In genomic region chr16:78535098-78535497, GRCh38 we compare ENCODE assay signal across 26 cellular contexts.
"Had no signal": no experiment of that assay in that cellular context is flagged by ENCODE, and none has a peak within 500 bp of the region (broad histone marks: within the 10 kb centered on the region; RNA-seq: fewer than 3 reads in every experiment).

No MANE protein-coding gene starts in this region.

- ATAC-seq: effector memory CD8-positive, alpha-beta T cell; esophagus mucosa; gastrocnemius medialis; heart right ventricle; left colon; left lung; left ventricle myocardium superior; lower lobe of right lung; mucosa of descending colon; naive thymus-derived CD8-positive, alpha-beta T cell had no signal

- H3K9me3 ChIP-seq: colonic mucosa, esophagus squamous epithelium, gastrocnemius medialis, heart right ventricle, left lung, lower lobe of right lung, mucosa of descending colon had no signal

- H3K27ac ChIP-seq: colonic mucosa, epithelial cell of prostate, esophagus squamous epithelium, gastrocnemius medialis, heart right ventricle, left lung, lower lobe of right lung had no signal

- H3K36me3 ChIP-seq: colonic mucosa, esophagus squamous epithelium, gastrocnemius medialis, heart right ventricle, left lung, lower lobe of right lung had no signal

- DNase-seq: colonic mucosa; cortex of kidney; effector CD8-positive, alpha-beta T cell; effector memory CD8-positive, alpha-beta T cell; endodermal cell; erythroblast; esophagus squamous epithelium; foreskin fibroblast; foreskin melanocyte; gastrocnemius medialis; glutamatergic neuron; head of caudate nucleus; heart right ventricle; hippocampal formation; kidney; kidney glomerular epithelial cell; left colon; left lung; left ventricle myocardium superior; lower lobe of right lung; mesenchymal stem cell; mucosa of descending colon; naive B cell; naive thymus-derived CD8-positive, alpha-beta T cell had no signal

- H3K27me3 ChIP-seq: colonic mucosa, gastrocnemius medialis, heart right ventricle, left lung had no signal

- H3K4me1 ChIP-seq: colonic mucosa, esophagus squamous epithelium, gastrocnemius medialis, heart right ventricle, left lung, lower lobe of right lung had no signal

- H3K4me3 ChIP-seq: colonic mucosa, esophagus squamous epithelium, gastrocnemius medialis, heart right ventricle, left lung, lower lobe of right lung, mucosa of descending colon had no signal
